ENCODE assay signal across 17 cellular contexts in the genomic region with DNA sequence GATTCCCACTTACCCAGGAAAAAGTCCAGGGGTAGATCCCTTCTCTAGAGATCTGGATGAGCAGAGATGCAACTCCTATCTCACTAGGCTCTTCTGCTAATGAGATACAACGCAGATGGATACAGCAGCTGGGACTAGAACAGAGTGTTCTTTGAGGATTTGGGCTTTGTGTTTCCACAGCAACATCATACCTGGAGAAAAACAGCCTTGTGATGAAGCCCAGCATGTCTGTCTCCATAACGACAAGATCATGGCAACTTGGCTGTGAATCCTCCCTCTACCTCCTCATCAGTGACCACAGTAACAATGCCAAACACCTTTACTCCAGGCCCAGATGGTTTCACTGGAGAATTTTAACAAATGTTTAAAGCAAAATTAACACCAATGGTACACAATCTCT.
"Had no signal": no experiment of that assay in that cellular context is flagged by ENCODE, and none has a peak within 500 bp of the region (broad histone marks: within the 10 kb centered on the region; RNA-seq: fewer than 3 reads in every experiment).

No MANE protein-coding gene starts in this region.

- H3K36me3 ChIP-seq: esophagus muscularis mucosa, heart right ventricle, left ventricle myocardium inferior, ovary, right lobe of liver, upper lobe of left lung, vagina had no signal

- H3K27me3 ChIP-seq: esophagus muscularis mucosa, ovary, right lobe of liver, upper lobe of left lung, vagina had no signal

- DNase-seq: activated CD4-positive, alpha-beta T cell treated with anti-CD3 and anti-CD28 coated beads for 4 hours; activated CD4-positive, alpha-beta T cell treated with anti-CD3 and anti-CD28 coated beads, Interleukin-2, amount 50 U/mL, for 4 hours; activated CD4-positive, CD25-positive, alpha-beta regulatory T cell; activated naive CD4-positive, alpha-beta T cell; activated T-cell treated with anti-CD3 and anti-CD28 coated beads for 4 hours; activated T-cell treated with anti-CD3 and anti-CD28 coated beads, Interleukin-2, amount 50 U/mL, for 72 hours; dermis blood vessel endothelial cell; effector CD4-positive, alpha-beta T cell; foreskin keratinocyte; heart right ventricle; left ventricle myocardium inferior; ovary; right lobe of liver; stimulated activated CD4-positive, alpha-beta T cell treated with anti-CD3 and anti-CD28 coated beads, Interleukin-4, amount 100 ng/mL, for 1 hour; upper lobe of left lung had no signal

- H3K4me3 ChIP-seq: esophagus muscularis mucosa, heart right ventricle, left ventricle myocardium inferior, ovary, right lobe of liver, upper lobe of left lung, vagina had no signal

- H3K27ac ChIP-seq: esophagus muscularis mucosa, foreskin keratinocyte, heart right ventricle, left ventricle myocardium inferior, ovary, right lobe of liver, upper lobe of left lung, vagina had no signal

- H3K4me1 ChIP-seq: esophagus muscularis mucosa, foreskin keratinocyte, heart right ventricle, left ventricle myocardium inferior, right lobe of liver, upper lobe of left lung, vagina had no signal
